In genomic region chr18:57791192-57791591, GRCh38 we compare ENCODE assay signal across 21 cellular contexts. TPM values are rescaled to one million over a fixed set of nuclear protein-coding genes. Genes with fewer than 3 reads are reported as not detected.
"Had no signal": no experiment of that assay in that cellular context is flagged by ENCODE, and none has a peak within 500 bp of the region (broad histone marks: within the 10 kb centered on the region; RNA-seq: fewer than 3 reads in every experiment).

No MANE protein-coding gene starts in this region.

- H3K4me3 Mint-ChIP-seq: activated CD4-positive, alpha-beta memory T cell treated with anti-CD3 and anti-CD28 coated beads for 36 hours; activated naive CD4-positive, alpha-beta T cell treated with anti-CD3 and anti-CD28 coated beads for 36 hours; natural killer cell; stimulated activated naive CD8-positive, alpha-beta T cell treated with anti-CD3 and anti-CD28 coated beads, Interleukin-15, Interleukin-2, amounts not matched to agents 100 ng/mL and 50 ng/mL, for 24 hours had no signal

- ATAC-seq: natural killer cell had no signal

- DNase-seq: activated CD4-positive, alpha-beta memory T cell treated with anti-CD3 and anti-CD28 coated beads for 36 hours; activated CD4-positive, alpha-beta T cell treated with anti-CD3 and anti-CD28 coated beads for 48 hours; activated naive CD4-positive, alpha-beta T cell treated with anti-CD3 and anti-CD28 coated beads for 36 hours; activated T-cell treated with anti-CD3 and anti-CD28 coated beads, Interleukin-2, amount 50 U/mL, for 48 hours; amygdala; effector CD4-positive, alpha-beta T cell; erythroblast; head of caudate nucleus; hypothalamus; midbrain; natural killer cell; ovary; stimulated activated CD4-positive, alpha-beta T cell treated with anti-CD3 and anti-CD28 coated beads, Interleukin-12 subunit alpha, Interleukin-12 subunit beta, amount 100 ng/mL, for 4 hours; stimulated activated CD4-positive, alpha-beta T cell treated with anti-CD3 and anti-CD28 coated beads, Interleukin-4, amount 100 ng/mL, for 4 hours; SW 1271; T-helper 2 cell; trophoblast cell had no signal

- FAIRE-seq: endometrium, frontal cortex had no signal

- H3K27ac Mint-ChIP-seq: activated CD4-positive, alpha-beta memory T cell treated with anti-CD3 and anti-CD28 coated beads for 36 hours; activated naive CD4-positive, alpha-beta T cell treated with anti-CD3 and anti-CD28 coated beads for 36 hours; natural killer cell; stimulated activated naive CD8-positive, alpha-beta T cell treated with anti-CD3 and anti-CD28 coated beads, Interleukin-15, Interleukin-2, amounts not matched to agents 100 ng/mL and 50 ng/mL, for 24 hours had no signal

- H3K27me3 ChIP-seq: ovary had no signal

- H3K36me3 ChIP-seq: ovary, prostate gland had no signal

- H3K9me3 Mint-ChIP-seq: stimulated activated naive CD8-positive, alpha-beta T cell treated with anti-CD3 and anti-CD28 coated beads, Interleukin-15, Interleukin-2, amounts not matched to agents 100 ng/mL and 50 ng/mL, for 24 hours had no signal

- H3K9me3 ChIP-seq: ovary, prostate gland had no signal

- H3K27ac ChIP-seq: ovary had no signal

- H3K36me3 Mint-ChIP-seq: activated CD4-positive, alpha-beta memory T cell treated with anti-CD3 and anti-CD28 coated beads for 36 hours; natural killer cell had no signal

- H3K4me3 ChIP-seq: ovary, prostate gland had no signal

RNA-seq across cellular contexts. Expression of gene ATP8B1, which starts 11.9 kb away (rescaled TPM):
- total RNA-seq: activated CD4-positive, alpha-beta memory T cell treated with anti-CD3 and anti-CD28 coated beads for 36 hours; activated naive CD4-positive, alpha-beta T cell treated with anti-CD3 and anti-CD28 coated beads for 36 hours; natural killer cell had no signal
